ENCODE assay signal across 8 cellular contexts in the genomic region with DNA sequence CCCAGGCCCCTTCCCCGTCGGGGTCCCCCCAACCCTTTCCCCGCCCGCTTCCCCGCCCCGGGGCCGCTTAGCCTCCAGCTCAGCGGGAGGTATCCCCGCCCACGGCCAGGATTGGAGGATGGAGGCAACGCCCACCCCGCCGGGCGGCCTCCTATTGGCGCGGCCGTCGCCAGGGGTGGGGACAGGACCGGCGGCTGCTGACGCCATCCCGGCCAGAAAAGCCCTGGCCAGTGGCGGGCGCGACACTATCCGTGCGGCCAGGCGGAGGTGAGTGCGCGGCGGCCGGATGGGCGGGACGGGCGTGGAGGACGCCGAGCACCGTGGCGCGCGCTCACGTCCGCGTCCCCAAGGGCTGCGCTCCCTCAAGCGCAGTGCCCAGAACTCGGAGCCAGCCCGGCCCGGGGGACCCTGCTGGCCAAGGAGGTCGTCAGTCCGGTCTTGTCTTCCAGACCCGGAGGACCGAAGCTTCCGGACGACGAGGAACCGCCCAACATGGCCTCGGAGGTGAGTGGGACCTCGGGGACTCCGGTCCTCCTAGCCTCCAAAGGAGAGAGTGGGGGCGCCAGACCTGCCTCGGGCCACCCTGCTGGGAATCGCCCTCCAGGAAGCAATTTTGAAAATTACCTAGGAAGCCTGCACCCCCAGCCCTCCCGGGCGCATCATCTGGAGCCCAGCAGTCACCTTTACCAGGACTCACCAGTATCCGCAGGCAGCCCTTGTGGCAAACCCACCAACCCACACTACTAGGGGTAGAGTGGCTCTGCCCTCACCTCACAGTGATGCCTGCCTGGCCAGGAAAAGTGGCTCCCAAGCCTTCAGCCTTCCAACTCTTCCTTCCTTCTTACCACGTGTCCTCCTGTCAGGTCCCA. TPM values are rescaled to one million over a fixed set of nuclear protein-coding genes. Genes with fewer than 3 reads are reported as not detected.
DNase-seq lines count a peak whose midpoint lies in the region; ATAC-seq, FAIRE-seq and TF ChIP-seq lines count a peak whose summit lies in the region.

ASL (plus strand) TSS at position 230 of the 869 bp plus-strand sequence; CDS start at position 493, 263 bp downstream.

- H3K9me3 ChIP-seq in psoas muscle = no peaks in the 10 kb centered on the region

- H3K27ac ChIP-seq in angular gyrus (ENCODE audit: low read depth, low read length) (peak within 1 kb of the TSS; percentile 66), psoas muscle (peak within 1 kb of the TSS; percentile 79)

- peak within 1 kb of the TSS; percentile 95 for H3K4me3 ChIP-seq in psoas muscle

- peaks cover 0 to 3% of the 10 kb centered on the region in 2 donors for H3K36me3 ChIP-seq in psoas muscle (ENCODE audit: insufficient read depth in 1 of 2, low read depth in 1 of 2)

- H3K4me1 ChIP-seq in psoas muscle = peaks cover 8% of the 10 kb centered on the region

- intact Hi-C loops in left ventricle myocardium superior (cut with micrococcal nuclease) = no loop called here
- intact Hi-C loops in psoas muscle (cut with DNase I) = loop anchor here (5.0 kb wide), 1 partner anchor 41 kb away; no protein-coding TSS in a partner anchor

- H3K27me3 ChIP-seq in psoas muscle (ENCODE audit: insufficient read depth in 3 of 3, low read length in 2 of 3) = no peaks in the 10 kb centered on the region

- 0 to 1% (median 1%) methylated on average over 42 to 67 of the region's 67 CpGs for WGBS in psoas muscle, 3 donors

- peak; percentile 87 for TF ChIP-seq POLR2A in GM15510 (IDR thresholded peaks at IDR 0.05; ENCODE audit: borderline replicate concordance, extremely low read depth, insufficient read length)

- FAIRE-seq in urothelium cell line (lab: Jason Lieb, UNC) = peak; percentile 78

- ATAC-seq in HG02852 (IDR thresholded peaks at IDR 0.05; ENCODE audit: unreplicated experiment) (peak; percentile 98), left ventricle myocardium superior (peak; percentile 100), psoas muscle (peak; percentile 100)

- DNase-seq in NCI-H146 treated with DMSO at 0.1 percent for 48 hours (lab: John Stamatoyannopoulos, UW; ENCODE audit: unreplicated experiment) (peak; percentile 71), T-helper 2 cell (peak; percentile 73 to 88 (median 80)), left ventricle myocardium superior (peak; percentile 98), psoas muscle (peak; percentile 95 to 96), urothelium cell line (ENCODE audit: low spot score) (peak; percentile 99)

- no peak for TF ChIP-seq CTCF in psoas muscle (IDR thresholded peaks at IDR 0.05)

RNA-seq across cellular contexts. Expression of gene ASL, which starts in this region (rescaled TPM):
- total RNA-seq in left ventricle myocardium superior (10.6 TPM), psoas muscle (1 to 10 TPM; 4.3 to 8.6 (median 6.6) TPM)
- polyA plus RNA-seq in psoas muscle = 10 to 100 TPM in 1 of 3 donors, 1 to 10 TPM in 2; 3.3 to 32.9 (median 6.5) TPM

Comparison
In these comparisons a context has a peak if more than half of its experiments do, and no peak if none do; other contexts are left out.
1. Peak in every context shown above with its lines: DNase-seq, ATAC-seq, H3K4me3 ChIP-seq and H3K27ac ChIP-seq.